ENCODE assay signal across 8 cellular contexts in the genomic region with DNA sequence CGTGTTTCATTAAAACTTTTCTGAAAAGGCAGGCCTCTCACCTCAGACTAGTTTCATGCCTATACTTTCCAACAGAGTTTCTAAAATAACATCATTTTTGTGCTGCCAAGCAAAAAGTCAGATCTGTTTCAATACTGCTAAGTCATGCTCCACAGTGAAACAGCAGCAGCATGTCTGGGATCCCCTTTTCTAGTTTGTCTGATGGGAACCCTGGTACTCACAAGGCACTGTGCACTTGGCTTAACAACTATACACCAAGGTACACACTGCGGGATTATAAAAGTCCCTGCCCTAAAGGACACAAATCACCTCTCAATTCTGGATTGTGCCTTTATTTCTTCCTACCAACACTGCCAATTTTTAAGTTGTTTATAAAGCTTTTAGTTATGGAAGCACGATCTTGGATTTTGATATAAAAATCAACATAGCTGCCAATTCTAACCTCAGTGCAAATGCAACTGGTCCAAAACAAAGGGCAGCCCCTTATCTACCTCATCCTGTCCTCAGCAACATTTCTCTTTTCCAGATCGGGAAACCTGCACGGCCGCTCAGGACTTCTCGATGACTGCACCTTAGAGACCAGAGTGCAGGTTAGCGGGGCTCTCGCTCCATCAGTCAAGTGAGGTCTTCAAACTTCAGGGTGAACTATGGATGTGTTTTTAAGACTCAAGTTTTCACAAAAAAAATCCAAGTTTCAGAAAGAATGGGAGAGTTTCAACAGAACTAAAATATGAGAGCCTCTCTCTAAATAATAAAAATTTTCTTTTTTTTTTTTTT. TPM values are rescaled to one million over a fixed set of nuclear protein-coding genes. Genes with fewer than 3 reads are reported as not detected.
A peak's percentile ranks its signal among the peaks of the same experiment; 100 is the strongest.
DNase-seq lines count a peak whose midpoint lies in the region; ATAC-seq, FAIRE-seq and TF ChIP-seq lines count a peak whose summit lies in the region.

No MANE protein-coding gene starts in this region.

- TF ChIP-seq EP300 in A549 (IDR thresholded peaks at IDR 0.05), result no peak

- H3K4me1 Mint-ChIP-seq in activated T-helper 17 cell treated with anti-CD3 and anti-CD28 coated beads, Interleukin-2, amount 50 U/mL, for 72 hours, result peaks cover 15% of the 10 kb centered on the region

- H3K27ac Mint-ChIP-seq in activated T-helper 17 cell treated with anti-CD3 and anti-CD28 coated beads, Interleukin-2, amount 50 U/mL, for 72 hours, result peak overlapping the region; percentile 92

- no peak for TF ChIP-seq RAD21 in A549 (conservative IDR thresholded peaks at IDR 0.05 in 1 of 2, IDR thresholded peaks at IDR 0.05 in 1 of 2)

- peak in 1 of 2 experiments; percentile 29 for DNase-seq in A549 (ENCODE audit: low read depth in 1 of 2, low spot score in 1 of 2)
- no peak for DNase-seq in lower lobe of right lung
- no peak for DNase-seq in BE2C
- DNase-seq in stimulated activated CD4-positive, alpha-beta T cell treated with anti-CD3 and anti-CD28 coated beads, Interleukin-15, amount 100 ng/mL, for 24 hours, result no peak

- POLR2A ChIA-PET in A549 (lab: Yijun Ruan, JAX), result interaction anchor here (0.6 to 4.6 kb wide), 2 partner anchors 13 to 140 kb away, joined by 3 to 66 read pairs; no protein-coding TSS in a partner anchor

- H3K4me3 ChIP-seq in A549, result peak overlapping the region; percentile 93
- H3K4me3 ChIP-seq in HUES6 (ENCODE audit: low read depth, low read length), result peak overlapping the region; percentile 99
- peak overlapping the region; percentile 93 for H3K4me3 ChIP-seq in lower lobe of right lung
- no peak overlapping the region for H3K4me3 ChIP-seq in BE2C (ENCODE audit: low read depth, low read length)

- H3K9me3 Mint-ChIP-seq in activated T-helper 17 cell treated with anti-CD3 and anti-CD28 coated beads, Interleukin-2, amount 50 U/mL, for 72 hours, result no peaks in the 10 kb centered on the region

- peaks cover 33% of the 10 kb centered on the region for H3K36me3 Mint-ChIP-seq in activated T-helper 17 cell treated with anti-CD3 and anti-CD28 coated beads, Interleukin-2, amount 50 U/mL, for 72 hours (ENCODE audit: low read depth)

- peak overlapping the region; percentile 87 for H3K4me3 Mint-ChIP-seq in activated T-helper 17 cell treated with anti-CD3 and anti-CD28 coated beads, Interleukin-2, amount 50 U/mL, for 72 hours

- peak overlapping the region; percentile 31 for H3K9ac ChIP-seq in HUES6 (ENCODE audit: low read length)

- H3K27me3 ChIP-seq in HUES6 (ENCODE audit: control insufficient read depth, insufficient read depth, low read length) (no peaks in the 10 kb centered on the region), lower lobe of right lung (ENCODE audit: low read depth) (no peaks in the 10 kb centered on the region), BE2C (no peaks in the 10 kb centered on the region; the same call in 1 of the 2 replicates)

- H3K9me3 ChIP-seq in A549, result no peaks in the 10 kb centered on the region
- no peaks in the 10 kb centered on the region for H3K9me3 ChIP-seq in HUES6 (ENCODE audit: control insufficient read depth, insufficient read depth, low read depth, low read length)
- no peaks in the 10 kb centered on the region for H3K9me3 ChIP-seq in lower lobe of right lung
- no peaks in the 10 kb centered on the region for H3K9me3 ChIP-seq in BE2C

- no peak for TF ChIP-seq CTCF in A549 (IDR thresholded peaks at IDR 0.05)
- TF ChIP-seq CTCF in lower lobe of right lung (IDR thresholded peaks at IDR 0.05), result no peak
- TF ChIP-seq CTCF in BE2C (IDR thresholded peaks at IDR 0.05; ENCODE audit: low read depth, low read length), result no peak

- FAIRE-seq in A549 (lab: Jason Lieb, UNC), result no peak

- H3K27ac ChIP-seq in A549 (peak overlapping the region; percentile 96 to 98), HUES6 (ENCODE audit: low read depth, low read length) (no peak overlapping the region), lower lobe of right lung (peak overlapping the region; percentile 100)

- ATAC-seq in A549 (no peak), lower lobe of right lung (no peak), HG02759 (IDR thresholded peaks at IDR 0.05; ENCODE audit: unreplicated experiment) (no peak), GM21576 (IDR thresholded peaks at IDR 0.05; ENCODE audit: unreplicated experiment) (no peak)
- no peak for ATAC-seq in activated T-helper 17 cell treated with anti-CD3 and anti-CD28 coated beads, Interleukin-2, amount 50 U/mL, for 72 hours (replicated peaks)

- no peaks in the 10 kb centered on the region for H3K27me3 Mint-ChIP-seq in activated T-helper 17 cell treated with anti-CD3 and anti-CD28 coated beads, Interleukin-2, amount 50 U/mL, for 72 hours

- peaks cover 43% of the 10 kb centered on the region for H3K4me1 ChIP-seq in A549
- peaks cover 15% of the 10 kb centered on the region for H3K4me1 ChIP-seq in HUES6 (ENCODE audit: control insufficient read depth, insufficient read depth, low read length)
- peaks cover 38% of the 10 kb centered on the region for H3K4me1 ChIP-seq in lower lobe of right lung
- H3K4me1 ChIP-seq in BE2C, result no peaks in the 10 kb centered on the region

- CTCF ChIA-PET in A549 (lab: Yijun Ruan, JAX), result interaction anchor here (0.8 to 1.8 kb wide), 3 partner anchors 59 to 257 kb away, joined by 4 to 5 read pairs (median 5); no protein-coding TSS in a partner anchor

- intact Hi-C loops in lower lobe of right lung (cut with DNase I), result no loop called here

- TF ChIP-seq POLR2A in A549 (IDR thresholded peaks at IDR 0.05; ENCODE audit: low read length), result no peak

- 66% methylated on average over 9 of the region's 9 CpGs for WGBS in A549 (ENCODE audit: missing lambda C conversion rate)

- H3K36me3 ChIP-seq in HUES6 (ENCODE audit: control insufficient read depth, insufficient read depth, low read length) (peaks cover 28% of the 10 kb centered on the region), lower lobe of right lung (peaks cover 22% of the 10 kb centered on the region), BE2C (peaks cover 29% of the 10 kb centered on the region)

- peak overlapping the region; percentile 89 for H3K4me2 ChIP-seq in A549

TF ChIP-seq in A549, 52 proteins besides CTCF, POLR2A, EP300 and RAD21:
- TF ChIP-seq FOXS1 (CRISPR knock-in tag; IDR thresholded peaks at IDR 0.05) (no peak), HEYL (CRISPR knock-in tag; IDR thresholded peaks at IDR 0.05) (no peak), CBX2 (IDR thresholded peaks at IDR 0.05; ENCODE audit: borderline replicate concordance, low read depth) (no peak), CHD2 (IDR thresholded peaks at IDR 0.05; ENCODE audit: low read length, partially characterized antibody) (no peak), NPAS2 (CRISPR knock-in tag; IDR thresholded peaks at IDR 0.05; ENCODE audit: borderline replicate concordance) (no peak), HOXB13 (CRISPR knock-in tag; IDR thresholded peaks at IDR 0.05; ENCODE audit: low read depth) (no peak), ZFP36 (IDR thresholded peaks at IDR 0.05; ENCODE audit: borderline replicate concordance, partially characterized antibody) (no peak), KDM5A (IDR thresholded peaks at IDR 0.05) (no peak), SREBF2 (IDR thresholded peaks at IDR 0.05) (no peak), NFE2L2 (conservative IDR thresholded peaks at IDR 0.05; ENCODE audit: low read length) (0 out of 2 replicates have a peak, but pooled peaks have one; percentile 27), MAFK (IDR thresholded peaks at IDR 0.05; ENCODE audit: partially characterized antibody) (peak; percentile 78)
- TF ChIP-seq, protein P1, sequence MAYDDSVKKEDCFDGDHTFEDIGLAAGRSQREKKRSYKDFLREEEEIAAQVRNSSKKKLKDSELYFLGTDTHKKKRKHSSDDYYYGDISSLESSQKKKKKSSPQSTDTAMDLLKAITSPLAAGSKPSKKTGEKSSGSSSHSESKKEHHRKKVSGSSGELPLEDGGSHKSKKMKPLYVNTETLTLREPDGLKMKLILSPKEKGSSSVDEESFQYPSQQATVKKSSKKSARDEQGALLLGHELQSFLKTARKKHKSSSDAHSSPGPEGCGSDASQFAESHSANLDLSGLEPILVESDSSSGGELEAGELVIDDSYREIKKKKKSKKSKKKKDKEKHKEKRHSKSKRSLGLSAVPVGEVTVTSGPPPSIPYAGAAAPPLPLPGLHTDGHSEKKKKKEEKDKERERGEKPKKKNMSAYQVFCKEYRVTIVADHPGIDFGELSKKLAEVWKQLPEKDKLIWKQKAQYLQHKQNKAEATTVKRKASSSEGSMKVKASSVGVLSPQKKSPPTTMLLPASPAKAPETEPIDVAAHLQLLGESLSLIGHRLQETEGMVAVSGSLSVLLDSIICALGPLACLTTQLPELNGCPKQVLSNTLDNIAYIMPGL (CRISPR knock-in tag; IDR thresholded peaks at IDR 0.05; ENCODE audit: borderline replicate concordance), result no peak

RNA-seq across cellular contexts. Expression of a gene that starts 1.7 kb away (rescaled TPM):
- polyA plus RNA-seq in A549 (2011; rRNA removed) (509 and 591 TPM in 2 replicates), A549 (2017; fragmentation: RNase III; extraction: RNeasy Plus Mini Kit Qiagen cat#74134 plus additional on column Dnase treatment) (276 to 288 TPM (median 281 TPM) in 3 replicates)
- 193 and 219 TPM in 2 replicates for polyA plus RNA-seq in A549 (2012; cell fraction: cytosol; rRNA removed)
- polyA plus RNA-seq in A549 (2012; cell fraction: nucleus; rRNA removed), result 137 and 145 TPM in 2 replicates
- 204 and 274 TPM in 2 replicates for polyA minus RNA-seq in A549 (2011; rRNA and poly(A)+ RNA removed)
- 100 to 1,000 TPM; 196 to 296 TPM for total RNA-seq in activated T-helper 17 cell treated with anti-CD3 and anti-CD28 coated beads, Interleukin-2, amount 50 U/mL, for 72 hours
- total RNA-seq in lower lobe of right lung, result 266 TPM
- 442 TPM for polyA plus RNA-seq in BE2C (2012; ENCODE audit: insufficient read depth, insufficient read length, low read depth)

RNA-seq across cellular contexts. Expression of a gene that starts 52.9 kb away (rescaled TPM):
- polyA plus RNA-seq in A549 (2011; rRNA removed) (89.9 and 97.6 TPM in 2 replicates), A549 (2017; fragmentation: RNase III; extraction: RNeasy Plus Mini Kit Qiagen cat#74134 plus additional on column Dnase treatment) (59.7 to 66.2 TPM (median 60.4 TPM) in 3 replicates)
- polyA plus RNA-seq in A549 (2012; cell fraction: cytosol; rRNA removed), result 48.8 and 54.3 TPM in 2 replicates
- polyA plus RNA-seq in A549 (2012; cell fraction: nucleus; rRNA removed), result 70.3 and 84.2 TPM in 2 replicates
- polyA minus RNA-seq in A549 (2011; rRNA and poly(A)+ RNA removed), result 65.6 and 74.0 TPM in 2 replicates
- 10 to 100 TPM; 61.2 to 80.8 TPM for total RNA-seq in activated T-helper 17 cell treated with anti-CD3 and anti-CD28 coated beads, Interleukin-2, amount 50 U/mL, for 72 hours
- total RNA-seq in lower lobe of right lung, result 99.4 TPM
- 139 TPM for polyA plus RNA-seq in BE2C (2012; ENCODE audit: insufficient read depth, insufficient read length, low read depth)
